In genomic region chr15:29685156-29686078, GRCh38 we compare ENCODE assay signal across 17 cellular contexts.
DNase-seq lines count a peak whose midpoint lies in the region; ATAC-seq and TF ChIP-seq lines count a peak whose summit lies in the region.
"Had no signal": no experiment of that assay in that cellular context is flagged by ENCODE, and none has a peak within 500 bp of the region (broad histone marks: within the 10 kb centered on the region; RNA-seq: fewer than 3 reads in every experiment).

No MANE protein-coding gene starts in this region.

- H3K9me3 ChIP-seq in SJCRH30 (replicated peaks) (no peaks in the 10 kb centered on the region), testis (no peaks in the 10 kb centered on the region)
- H3K9me3 ChIP-seq: Caco-2, left ventricle myocardium inferior had no signal

- peak overlapping the region; percentile 5 for H3K27ac ChIP-seq in SJCRH30
- no peak overlapping the region for H3K27ac ChIP-seq in testis
- H3K27ac ChIP-seq: 22Rv1, left ventricle myocardium inferior had no signal

- no peak for TF ChIP-seq POLR2A in testis (IDR thresholded peaks at IDR 0.05)

- no peaks in the 10 kb centered on the region for H3K36me3 ChIP-seq in SJCRH30
- H3K36me3 ChIP-seq in testis (ENCODE audit: low read depth, missing control alignments), result no peaks in the 10 kb centered on the region
- H3K36me3 ChIP-seq: left ventricle myocardium inferior had no signal

- H3K4me3 ChIP-seq in SJCRH30 (no peak overlapping the region), fibroblast of the aortic adventitia (ENCODE audit: low read depth, low read length) (no peak overlapping the region), testis (no peak overlapping the region)
- H3K4me3 ChIP-seq: left ventricle myocardium inferior had no signal

- ATAC-seq in GM18870 (IDR thresholded peaks at IDR 0.05; ENCODE audit: unreplicated experiment), result no peak
- ATAC-seq: stimulated activated naive CD8-positive, alpha-beta T cell treated with anti-CD3 and anti-CD28 coated beads, Interleukin-15, amount 100 ng/mL, for 72 hours had no signal

- DNase-seq in DMS53 (lab: John Stamatoyannopoulos, UW), result peak; percentile 46
- no peak for DNase-seq in DMS53 treated with DMSO at 0.1 percent for 48 hours (lab: John Stamatoyannopoulos, UW; ENCODE audit: unreplicated experiment)
- peak in 1 of 2 experiments; percentile 19 for DNase-seq in SJCRH30
- peak; percentile 59 for DNase-seq in fibroblast of the aortic adventitia (ENCODE audit: low read depth)
- DNase-seq in testis, result peak; percentile 13
- DNase-seq in 8988T, result no peak
- no peak for DNase-seq in GM10266 (ENCODE audit: extremely low spot score)
- DNase-seq: activated CD4-positive, alpha-beta memory T cell treated with anti-CD3 and anti-CD28 coated beads for 36 hours; activated effector memory CD4-positive, alpha-beta T cell treated with anti-CD3 and anti-CD28 coated beads, Interleukin-2, amount 50 U/mL, for 16 hours; Caco-2; hippocampal formation; left ventricle myocardium inferior; NCI-H510A treated with DMSO at 0.1 percent for 48 hours; SHP77; stimulated activated naive CD8-positive, alpha-beta T cell treated with anti-CD3 and anti-CD28 coated beads, Interleukin-15, amount 100 ng/mL, for 72 hours had no signal

- TF ChIP-seq CTCF in fibroblast of the aortic adventitia (IDR thresholded peaks at IDR 0.05; ENCODE audit: insufficient read depth, low read length) (no peak), testis (IDR thresholded peaks at IDR 0.05) (no peak), GM10266 (IDR thresholded peaks at IDR 0.05; ENCODE audit: control insufficient read depth, insufficient read depth, low read depth, missing control alignments) (no peak)

- intact Hi-C loops in testis (cut with DNase I; ENCODE audit: low total_unique reads), result no loop called here

- no peaks in the 10 kb centered on the region for H3K27me3 ChIP-seq in SJCRH30
- no peaks in the 10 kb centered on the region for H3K27me3 ChIP-seq in testis

- H3K4me1 ChIP-seq in SJCRH30 (peaks cover 7% of the 10 kb centered on the region; the same call in 1 of the 2 replicates), testis (no peaks in the 10 kb centered on the region)
- H3K4me1 ChIP-seq: Caco-2, left ventricle myocardium inferior had no signal

- WGBS in testis, 2 donors, result 48 to 76% methylated on average over 18 to 20 of the region's 20 CpGs

Comparison
In these comparisons a context has a peak if more than half of its experiments do, and no peak if none do; other contexts are left out.
1. DNase-seq: peak in DMS53 (single experiment), fibroblast of the aortic adventitia (single experiment) and testis (single experiment); none in DMS53 treated with DMSO at 0.1 percent for 48 hours (single experiment), 8988T (single experiment) and GM10266 (single experiment).